ENCODE assay signal across 8 cellular contexts in genomic region chr18:33231474-33232317, GRCh38.
DNase-seq lines count a peak whose midpoint lies in the region; FAIRE-seq and TF ChIP-seq lines count a peak whose summit lies in the region.

No MANE protein-coding gene starts in this region.

- peak; percentile 94 for TF ChIP-seq CTCF in 22Rv1 (IDR thresholded peaks at IDR 0.05)
- peak; percentile 93 for TF ChIP-seq CTCF in GM10266 (IDR thresholded peaks at IDR 0.05; ENCODE audit: control insufficient read depth, insufficient read depth, low read depth, missing control alignments)
- peak; percentile 64 for TF ChIP-seq CTCF in HEK293 (tag by site-specific recombination; IDR thresholded peaks at IDR 0.05)
- TF ChIP-seq CTCF in astrocyte of the cerebellum (IDR thresholded peaks at IDR 0.05; ENCODE audit: low read depth, low read length, missing control alignments) = peak; percentile 96

- POLR2A ChIA-PET in HEK293 (lab: Yijun Ruan, JAX) = no interaction called here

- DNase-seq in GM10266 (ENCODE audit: extremely low spot score) = peak; percentile 49
- peak; percentile 67 for DNase-seq in LoVo (ENCODE audit: low spot score)
- peak; percentile 38 for DNase-seq in RPMI7951 (ENCODE audit: low read depth)
- peak; percentile 57 for DNase-seq in astrocyte of the cerebellum (ENCODE audit: low read depth)
- DNase-seq in iPS DF 4.7 (ENCODE audit: extremely low read depth, low spot score) = peak; percentile 86
- DNase-seq in small intestine = peak; percentile 83

- CTCF ChIA-PET in HEK293 (lab: Yijun Ruan, JAX) = interaction anchor here (0.5 to 5.7 kb wide), 69 partner anchors 8 to 1221 kb away, joined by 3 to 51 read pairs (median 4); no protein-coding TSS in a partner anchor

- H3K36me3 ChIP-seq in HEK293 (ENCODE audit: control insufficient read depth in 2 of 2, insufficient read depth in 1 of 2, low read length in 2 of 2) (no peaks in the 10 kb centered on the region), small intestine (ENCODE audit: control insufficient read depth in 2 of 2, insufficient read depth in 2 of 2, low read length in 2 of 2) (no peaks in the 10 kb centered on the region)

- no peak for FAIRE-seq in small intestine (lab: Jason Lieb, UNC)

- WGBS in small intestine, 3 donors = 44 to 63% (median 61%) methylated on average over 6 of the region's 6 CpGs

- H3K4me3 ChIP-seq in HEK293 (ENCODE audit: low read depth, low read length) = no peak overlapping the region
- H3K4me3 ChIP-seq in astrocyte of the cerebellum (ENCODE audit: low read depth, low read length) = no peak overlapping the region
- H3K4me3 ChIP-seq in small intestine (ENCODE audit: low read depth in 1 of 2, low read length in 2 of 2) = no peak overlapping the region

- in situ Hi-C loops in astrocyte of the cerebellum (cut with HindIII; ENCODE audit: low sequenced_read_pairs) = no loop called here

- H3K27ac ChIP-seq in 22Rv1 = no peak overlapping the region
- no peak overlapping the region for H3K27ac ChIP-seq in HEK293 (ENCODE audit: extremely low read depth, low read depth, low read length)
- no peak overlapping the region for H3K27ac ChIP-seq in small intestine (ENCODE audit: low read depth in 1 of 2, low read length in 1 of 2)

- H3K9me3 ChIP-seq in HEK293 (ENCODE audit: control insufficient read depth, insufficient read depth, low read depth, low read length) = no peaks in the 10 kb centered on the region
- no peaks in the 10 kb centered on the region for H3K9me3 ChIP-seq in small intestine (ENCODE audit: control insufficient read depth, low read depth)

- H3K4me1 ChIP-seq in HEK293 (ENCODE audit: control insufficient read depth, insufficient read depth, low read length) (no peaks in the 10 kb centered on the region), small intestine (ENCODE audit: control insufficient read depth in 2 of 2, insufficient read depth in 1 of 2, low read depth in 1 of 2, low read length in 1 of 2) (peaks cover 0 to 2% of the 10 kb centered on the region in 2 donors)

- H3K27me3 ChIP-seq in small intestine (ENCODE audit: control insufficient read depth in 2 of 2, insufficient read depth in 2 of 2, low read length in 2 of 2) = no peaks in the 10 kb centered on the region

TF ChIP-seq in HEK293, 187 proteins besides CTCF, POLR2A, EP300 and RAD21 (continues in another document):
- TF ChIP-seq GLI2 (tag by site-specific recombination; IDR thresholded peaks at IDR 0.05; ENCODE audit: borderline replicate concordance, low read depth) = no peak
- TF ChIP-seq ZNF18 (tag by site-specific recombination; IDR thresholded peaks at IDR 0.05) = no peak
- TF ChIP-seq ZNF16 (tag by site-specific recombination; IDR thresholded peaks at IDR 0.05; ENCODE audit: low read depth) = no peak
- TF ChIP-seq ZNF677 (tag by site-specific recombination; IDR thresholded peaks at IDR 0.05) = no peak
- TF ChIP-seq ZNF2 (tag by site-specific recombination; IDR thresholded peaks at IDR 0.05) = no peak
- peak; percentile 62 for TF ChIP-seq ZNF366 (tag by site-specific recombination; conservative IDR thresholded peaks at IDR 0.05)
- TF ChIP-seq SCRT2 (tag by site-specific recombination; IDR thresholded peaks at IDR 0.05) = peak; percentile 88
- no peak for TF ChIP-seq PRDM2 (tag by site-specific recombination; IDR thresholded peaks at IDR 0.05; ENCODE audit: borderline replicate concordance)
- no peak for TF ChIP-seq ZNF513 (tag by site-specific recombination; IDR thresholded peaks at IDR 0.05)
- no peak for TF ChIP-seq HOXD13 (CRISPR knock-in tag; IDR thresholded peaks at IDR 0.05; ENCODE audit: borderline replicate concordance)
- peak; percentile 90 for TF ChIP-seq ZNF654 (tag by site-specific recombination; IDR thresholded peaks at IDR 0.05; ENCODE audit: low read depth)
- no peak for TF ChIP-seq ZNF10 (tag by site-specific recombination; IDR thresholded peaks at IDR 0.05)
- no peak for TF ChIP-seq ZSCAN5A (tag by site-specific recombination; IDR thresholded peaks at IDR 0.05)
- TF ChIP-seq ZNF660 (tag by site-specific recombination; IDR thresholded peaks at IDR 0.05) = 0 out of 2 replicates have a peak, but pooled peaks have one; percentile 43
- no peak for TF ChIP-seq ZNF658 (tag by site-specific recombination; IDR thresholded peaks at IDR 0.05)
- TF ChIP-seq ZBTB20 (tag by site-specific recombination; IDR thresholded peaks at IDR 0.05) = peak; percentile 21; the same call in 1 of the 2 replicates
- TF ChIP-seq ZNF473 (tag by site-specific recombination; IDR thresholded peaks at IDR 0.05) = no peak
